ENCODE assay signal across 14 cellular contexts in genomic region chr12:71642264-71642663, GRCh38. TPM values are rescaled to one million over a fixed set of nuclear protein-coding genes. Genes with fewer than 3 reads are reported as not detected.
A peak's percentile ranks its signal among the peaks of the same experiment; 100 is the strongest.
DNase-seq lines count a peak whose midpoint lies in the region; ATAC-seq and TF ChIP-seq lines count a peak whose summit lies in the region.
"Had no signal": no experiment of that assay in that cellular context is flagged by ENCODE, and none has a peak within 500 bp of the region (broad histone marks: within the 10 kb centered on the region; RNA-seq: fewer than 3 reads in every experiment).

No MANE protein-coding gene starts in this region.

- DNase-seq in activated CD4-positive, alpha-beta T cell treated with anti-CD3 and anti-CD28 coated beads, Interleukin-2, amount 10 ng/mL, durations not matched to agents 7 days and 5 days = no peak
- DNase-seq in activated CD4-positive, alpha-beta T cell treated with anti-CD3 and anti-CD28 coated beads, Interleukin-2, amount 50 U/mL, for 4 hours = no peak
- no peak for DNase-seq in T-helper 17 cell
- DNase-seq in progenitor cell of endocrine pancreas (ENCODE audit: low spot score, unreplicated experiment) = no peak
- no peak for DNase-seq in posterior vena cava (ENCODE audit: low spot score)
- no peak for DNase-seq in stimulated activated naive CD4-positive, alpha-beta T cell (lab: John Stamatoyannopoulos, UW)
- no peak for DNase-seq in NCI-H446 treated with DMSO at 0.1 percent for 48 hours (lab: John Stamatoyannopoulos, UW)
- DNase-seq: DMS 273 treated with DMSO at 0.1 percent for 48 hours; mucosa of descending colon; stimulated activated CD4-positive, alpha-beta T cell treated with anti-CD3 and anti-CD28 coated beads, Interleukin-15, amount 100 ng/mL, for 24 hours; tibial artery had no signal

- POLR2A ChIA-PET in activated CD4-positive, alpha-beta T cell treated with anti-CD3 and anti-CD28 coated beads, Interleukin-2, amount 10 ng/mL, durations not matched to agents 7 days and 5 days (lab: Charles Lee) = no interaction called here

- no peaks in the 10 kb centered on the region for H3K9me3 ChIP-seq in T-helper 17 cell (ENCODE audit: control insufficient read depth, low read length, poor library complexity, severe bottlenecking)
- H3K9me3 ChIP-seq: A549, mucosa of descending colon, tibial artery had no signal

- no peak for TF ChIP-seq CTCF in progenitor cell of endocrine pancreas (IDR thresholded peaks at IDR 0.05; ENCODE audit: unreplicated experiment)

- CTCF ChIA-PET in activated CD4-positive, alpha-beta T cell treated with anti-CD3 and anti-CD28 coated beads, Interleukin-2, amount 10 ng/mL, durations not matched to agents 7 days and 5 days (lab: Charles Lee) = no interaction called here

- no peak overlapping the region for H3K4me3 Mint-ChIP-seq in activated CD4-positive, alpha-beta T cell treated with anti-CD3 and anti-CD28 coated beads, Interleukin-2, amount 10 ng/mL, durations not matched to agents 7 days and 5 days
- no peak overlapping the region for H3K4me3 Mint-ChIP-seq in T-helper 17 cell
- peak overlapping the region; percentile 16 for H3K4me3 Mint-ChIP-seq in progenitor cell of endocrine pancreas (ENCODE audit: low read depth)

- no peaks in the 10 kb centered on the region for H3K27me3 Mint-ChIP-seq in activated CD4-positive, alpha-beta T cell treated with anti-CD3 and anti-CD28 coated beads, Interleukin-2, amount 10 ng/mL, durations not matched to agents 7 days and 5 days
- H3K27me3 Mint-ChIP-seq in T-helper 17 cell (no peaks in the 10 kb centered on the region), progenitor cell of endocrine pancreas (no peaks in the 10 kb centered on the region)

- H3K27ac Mint-ChIP-seq in activated CD4-positive, alpha-beta T cell treated with anti-CD3 and anti-CD28 coated beads, Interleukin-2, amount 10 ng/mL, durations not matched to agents 7 days and 5 days = peak overlapping the region; percentile 62
- H3K27ac Mint-ChIP-seq in T-helper 17 cell = peak overlapping the region; percentile 74
- H3K27ac Mint-ChIP-seq in progenitor cell of endocrine pancreas = no peak overlapping the region

- peaks cover 62% of the 10 kb centered on the region for H3K36me3 Mint-ChIP-seq in activated CD4-positive, alpha-beta T cell treated with anti-CD3 and anti-CD28 coated beads, Interleukin-2, amount 10 ng/mL, durations not matched to agents 7 days and 5 days (ENCODE audit: low read depth)
- peaks cover 7% of the 10 kb centered on the region for H3K36me3 Mint-ChIP-seq in T-helper 17 cell (ENCODE audit: low read depth)
- peaks cover 32% of the 10 kb centered on the region for H3K36me3 Mint-ChIP-seq in progenitor cell of endocrine pancreas (ENCODE audit: insufficient read depth)

- intact Hi-C loops in posterior vena cava (cut with DNase I) = no loop called here

- H3K9me3 Mint-ChIP-seq in activated CD4-positive, alpha-beta T cell treated with anti-CD3 and anti-CD28 coated beads, Interleukin-2, amount 10 ng/mL, durations not matched to agents 7 days and 5 days = no peaks in the 10 kb centered on the region
- no peaks in the 10 kb centered on the region for H3K9me3 Mint-ChIP-seq in progenitor cell of endocrine pancreas (ENCODE audit: low read depth)

- H3K4me1 Mint-ChIP-seq in activated CD4-positive, alpha-beta T cell treated with anti-CD3 and anti-CD28 coated beads, Interleukin-2, amount 10 ng/mL, durations not matched to agents 7 days and 5 days = peaks cover 26% of the 10 kb centered on the region
- peaks cover 10% of the 10 kb centered on the region for H3K4me1 Mint-ChIP-seq in T-helper 17 cell
- peaks cover 13% of the 10 kb centered on the region for H3K4me1 Mint-ChIP-seq in progenitor cell of endocrine pancreas (ENCODE audit: low read depth)

- ATAC-seq in HG02870 (IDR thresholded peaks at IDR 0.05; ENCODE audit: unreplicated experiment) = peak; percentile 93
- peak; percentile 42 for ATAC-seq in T-helper 17 cell
- ATAC-seq: A549, HCT116, mucosa of descending colon had no signal

RNA-seq across cellular contexts. Expression of gene ZFC3H1, which starts 21.4 kb away (rescaled TPM):
- total RNA-seq in activated CD4-positive, alpha-beta T cell treated with anti-CD3 and anti-CD28 coated beads, Interleukin-2, amount 10 ng/mL, durations not matched to agents 7 days and 5 days = 10 to 100 TPM; 55.8 to 66.7 TPM
- total RNA-seq in T-helper 17 cell (100 to 1,000 TPM; 122 to 133 TPM), progenitor cell of endocrine pancreas (52.5 and 54.7 TPM in 2 replicates), posterior vena cava (10 to 100 TPM; 47.2 to 47.9 TPM)

RNA-seq across cellular contexts. Expression of gene THAP2, which starts 21.8 kb away (rescaled TPM):
- 1 to 10 TPM; 6.1 to 7.1 TPM for total RNA-seq in activated CD4-positive, alpha-beta T cell treated with anti-CD3 and anti-CD28 coated beads, Interleukin-2, amount 10 ng/mL, durations not matched to agents 7 days and 5 days
- total RNA-seq in T-helper 17 cell (10 to 100 TPM; 13.1 to 14.9 TPM), progenitor cell of endocrine pancreas (7.0 and 8.9 TPM in 2 replicates), posterior vena cava (1 to 10 TPM; 3.9 to 4.0 TPM)

RNA-seq across cellular contexts. Expression of gene TMEM19, which starts 43.6 kb away (rescaled TPM):
- 10 to 100 TPM; 22.4 to 22.7 TPM for total RNA-seq in activated CD4-positive, alpha-beta T cell treated with anti-CD3 and anti-CD28 coated beads, Interleukin-2, amount 10 ng/mL, durations not matched to agents 7 days and 5 days
- total RNA-seq in T-helper 17 cell = 10 to 100 TPM; 11.8 to 12.3 TPM
- total RNA-seq in progenitor cell of endocrine pancreas = 19.4 and 24.8 TPM in 2 replicates
- 10 to 100 TPM; 12.9 to 14.1 TPM for total RNA-seq in posterior vena cava
